Comparison of ENCODE assay signal across 1 cellular context in genomic region chr19:17296278-17296677, GRCh38.
TF ChIP-seq lines count a peak whose summit lies in the region.

No MANE protein-coding gene starts in this region.

TF ChIP-seq in K562, 482 proteins besides CTCF, POLR2A, EP300 and RAD21:
- TF ChIP-seq EHMT2 (IDR thresholded peaks at IDR 0.05) = no peak
- peak; percentile 27; the same call in 1 of the 2 replicates for TF ChIP-seq NR2C1 (IDR thresholded peaks at IDR 0.05)
- peak; percentile 76 for TF ChIP-seq NR2C1 (tag; IDR thresholded peaks at IDR 0.05)
- no peak for TF ChIP-seq ZNF133 (CRISPR knock-in tag; IDR thresholded peaks at IDR 0.05)
- peak; percentile 63; the same call in 1 of the 2 replicates for TF ChIP-seq JUND (IDR thresholded peaks at IDR 0.05; ENCODE audit: borderline replicate concordance, low read depth, low read length)
- TF ChIP-seq JUND (tag; IDR thresholded peaks at IDR 0.05; ENCODE audit: borderline replicate concordance, low read depth, low read length) = no peak
- peak; percentile 68 for TF ChIP-seq GABPA (tag; conservative IDR thresholded peaks at IDR 0.05; ENCODE audit: low read depth)
- TF ChIP-seq ZNF740 (CRISPR knock-in tag; IDR thresholded peaks at IDR 0.05) = no peak
- no peak for TF ChIP-seq ZNF740 (tag; IDR thresholded peaks at IDR 0.05)
- 0 out of 2 replicates have a peak, but pooled peaks have one; percentile 18 for TF ChIP-seq ETV1 (tag; conservative IDR thresholded peaks at IDR 0.05; ENCODE audit: low read depth)
- no peak for TF ChIP-seq ELF4 (CRISPR knock-in tag; IDR thresholded peaks at IDR 0.05)
- TF ChIP-seq HDAC8 (tag; IDR thresholded peaks at IDR 0.05) = no peak
- TF ChIP-seq MCM2 (IDR thresholded peaks at IDR 0.05; ENCODE audit: low read depth) = no peak
- no peak for TF ChIP-seq PHF21A (IDR thresholded peaks at IDR 0.05; ENCODE audit: borderline replicate concordance, low read depth)
- no peak for TF ChIP-seq ZC3H11A (IDR thresholded peaks at IDR 0.05; ENCODE audit: low read depth, low read length)
- peak; percentile 89 for TF ChIP-seq FOSL1 (tag; conservative IDR thresholded peaks at IDR 0.05)
- TF ChIP-seq ZNF232 (CRISPR knock-in tag; IDR thresholded peaks at IDR 0.05) = no peak
- no peak for TF ChIP-seq SIRT6 (IDR thresholded peaks at IDR 0.05; ENCODE audit: low read depth, low read length)
- no peak for TF ChIP-seq KLF13 (tag; IDR thresholded peaks at IDR 0.05; ENCODE audit: borderline replicate concordance, low read depth)
- TF ChIP-seq GABPB1 (CRISPR knock-in tag; IDR thresholded peaks at IDR 0.05) = no peak
- TF ChIP-seq VEZF1 (CRISPR knock-in tag; IDR thresholded peaks at IDR 0.05) = no peak
- TF ChIP-seq ZFP1 (CRISPR knock-in tag; IDR thresholded peaks at IDR 0.05) = no peak
- peak; percentile 57; the same call in 1 of the 2 replicates for TF ChIP-seq ATF3 (IDR thresholded peaks at IDR 0.05)
- no peak for TF ChIP-seq ATF3 (CRISPR knock-in tag; conservative IDR thresholded peaks at IDR 0.05)
- TF ChIP-seq TEAD2 (tag; IDR thresholded peaks at IDR 0.05) = no peak
- no peak for TF ChIP-seq MXD1 (CRISPR knock-in tag; IDR thresholded peaks at IDR 0.05; ENCODE audit: borderline replicate concordance, poor library complexity, severe bottlenecking)
- TF ChIP-seq FUS (optimal IDR thresholded peaks at IDR 0.05; ENCODE audit: low read depth, low read length) = no peak
- TF ChIP-seq ZNF764 (CRISPR knock-in tag; IDR thresholded peaks at IDR 0.05; ENCODE audit: low read depth) = 0 out of 2 replicates have a peak, but pooled peaks have one; percentile 48
- TF ChIP-seq CEBPG (CRISPR knock-in tag; IDR thresholded peaks at IDR 0.05) = no peak
- TF ChIP-seq CEBPG (tag; conservative IDR thresholded peaks at IDR 0.05 in 1 of 2, IDR thresholded peaks at IDR 0.05 in 1 of 2) = no peak
- TF ChIP-seq PREB (CRISPR knock-in tag; IDR thresholded peaks at IDR 0.05) = no peak
- no peak for TF ChIP-seq NR2C2 (CRISPR knock-in tag; IDR thresholded peaks at IDR 0.05)
- peak; percentile 80 for TF ChIP-seq NR2C2 (tag; IDR thresholded peaks at IDR 0.05)
- TF ChIP-seq DPF2 (IDR thresholded peaks at IDR 0.05) = peak; percentile 37; the same call in 1 of the 2 replicates
- TF ChIP-seq ZBTB33 (CRISPR knock-in tag; IDR thresholded peaks at IDR 0.05) = no peak
- no peak for TF ChIP-seq MCM5 (IDR thresholded peaks at IDR 0.05; ENCODE audit: low read depth)
- TF ChIP-seq ZNF398 (CRISPR knock-in tag; IDR thresholded peaks at IDR 0.05) = no peak
- no peak for TF ChIP-seq CBX3 (IDR thresholded peaks at IDR 0.05; ENCODE audit: borderline replicate concordance in 1 of 2, low read length in 2 of 2)
- TF ChIP-seq PHB2 (IDR thresholded peaks at IDR 0.05; ENCODE audit: low read depth) = no peak
- TF ChIP-seq SMAD1 (IDR thresholded peaks at IDR 0.05; ENCODE audit: low read depth, low read length, partially characterized antibody) = no peak
- TF ChIP-seq ZNF134 (CRISPR knock-in tag; conservative IDR thresholded peaks at IDR 0.05) = 0 out of 2 replicates have a peak, but pooled peaks have one; percentile 7
- TF ChIP-seq ZNF124 (CRISPR knock-in tag; IDR thresholded peaks at IDR 0.05) = no peak
